39 cellular contexts compared by ENCODE assay signal in genomic region chr10:72595436-72595835, GRCh38.
"Had no signal": no experiment of that assay in that cellular context is flagged by ENCODE, and none has a peak within 500 bp of the region (broad histone marks: within the 10 kb centered on the region; RNA-seq: fewer than 3 reads in every experiment).

No MANE protein-coding gene starts in this region.

- H3K27ac Mint-ChIP-seq: activated naive CD4-positive, alpha-beta T cell treated with anti-CD3 and anti-CD28 coated beads for 36 hours; activated naive CD4-positive, alpha-beta T cell treated with anti-CD3 and anti-CD28 coated beads, Interleukin-2, amount 10 ng/mL, durations not matched to agents 7 days and 5 days; activated naive CD4-positive, alpha-beta T cell treated with anti-CD3 and anti-CD28 coated beads, Interleukin-2, amount 50 U/mL, for 24 hours; activated naive CD4-positive, alpha-beta T cell treated with anti-CD3 and anti-CD28 coated beads, Interleukin-2, amount 50 U/mL, for 72 hours; activated naive CD8-positive, alpha-beta T cell; activated naive CD8-positive, alpha-beta T cell treated with anti-CD3 and anti-CD28 coated beads, Interleukin-2, amount 10 ng/mL, durations not matched to agents 7 days and 5 days; activated naive CD8-positive, alpha-beta T cell treated with anti-CD3 and anti-CD28 coated beads, Interleukin-2, amount 50 U/mL, for 24 hours; activated T-cell treated with anti-CD3 and anti-CD28 coated beads, Interleukin-2, amount 50 U/mL, for 24 hours; activated T-cell treated with anti-CD3 and anti-CD28 coated beads, Interleukin-2, amount 50 U/mL, for 72 hours; activated T-helper 1 cell treated with anti-CD3 and anti-CD28 coated beads, Interleukin-12 subunit alpha, Interleukin-12 subunit beta, Interleukin-2, Interleukin-4 antibody, amounts not matched to agents 30 ng/mL and 10 ng/mL and 1 ng/mL, durations not matched to agents 14 hours and 24 hours and 36 hours; activated T-helper 17 cell treated with anti-CD3 and anti-CD28 coated beads, Interleukin-2, amount 50 U/mL, for 72 hours; activated T-helper 2 cell treated with anti-CD3 and anti-CD28 coated beads, Interferon-gamma antibody, Interleukin-2, Interleukin-4, amounts not matched to agents 10 μg/mL and 5 μg/mL and 100 μg/mL, durations not matched to agents 14 hours and 24 hours and 36 hours; brain had no signal

- DNase-seq: activated effector memory CD4-positive, alpha-beta T cell treated with anti-CD3 and anti-CD28 coated beads, Interleukin-2, amount 50 U/mL, for 16 hours; activated effector memory CD4-positive, alpha-beta T cell treated with Interleukin-2 at 50 U/mL for 16 hours; activated gamma-delta T cell; activated gamma-delta T cell treated with Interleukin-2 at 50 U/mL for 16 hours; activated naive CD4-positive, alpha-beta T cell; activated naive CD4-positive, alpha-beta T cell treated with anti-CD3 and anti-CD28 coated beads for 36 hours; activated naive CD4-positive, alpha-beta T cell treated with anti-CD3 and anti-CD28 coated beads, Interleukin-2, amount 10 ng/mL, durations not matched to agents 7 days and 5 days; activated naive CD4-positive, alpha-beta T cell treated with anti-CD3 and anti-CD28 coated beads, Interleukin-2, amount 50 U/mL, for 16 hours; activated naive CD4-positive, alpha-beta T cell treated with Interleukin-2 at 50 U/mL for 16 hours; activated naive CD8-positive, alpha-beta T cell treated with anti-CD3 and anti-CD28 coated beads, Interleukin-2, amount 10 ng/mL, durations not matched to agents 7 days and 5 days; activated naive CD8-positive, alpha-beta T cell treated with anti-CD3 and anti-CD28 coated beads, Interleukin-2, amount 50 U/mL, for 24 hours; activated T-cell treated with anti-CD3 and anti-CD28 coated beads for 4 hours; activated T-cell treated with anti-CD3 and anti-CD28 coated beads, Interleukin-2, amount 50 U/mL, for 24 hours; activated T-cell treated with anti-CD3 and anti-CD28 coated beads, Interleukin-2, amount 50 U/mL, for 4 hours; activated T-cell treated with anti-CD3 and anti-CD28 coated beads, Interleukin-2, amount 50 U/mL, for 48 hours; activated T-cell treated with anti-CD3 and anti-CD28 coated beads, Interleukin-2, amount 50 U/mL, for 72 hours; adrenal gland; amniotic stem cell; amygdala; anterior cingulate cortex; aorta; body of pancreas; brain microvascular endothelial cell; caudate nucleus; central memory CD4-positive, alpha-beta T cell; cerebellar nuclear complex had no signal

- H3K27me3 ChIP-seq: adrenal gland, ascending aorta, body of pancreas, brain microvascular endothelial cell, breast epithelium, cardiac muscle cell had no signal

- H3K4me1 Mint-ChIP-seq: activated naive CD4-positive, alpha-beta T cell treated with anti-CD3 and anti-CD28 coated beads, Interleukin-2, amount 10 ng/mL, durations not matched to agents 7 days and 5 days; brain had no signal

- H3K27ac ChIP-seq: adrenal gland, ascending aorta, body of pancreas, brain microvascular endothelial cell, breast epithelium, cardiac muscle cell had no signal

- H3K4me1 ChIP-seq: adrenal gland, ascending aorta, body of pancreas, breast epithelium had no signal

- H3K9me3 ChIP-seq: adrenal gland, ascending aorta, body of pancreas had no signal

- H3K4me3 ChIP-seq: adrenal gland, ascending aorta, body of pancreas, breast epithelium, cardiac muscle cell had no signal

- FAIRE-seq: astrocyte, bronchial epithelial cell had no signal

- H3K36me3 ChIP-seq: adrenal gland, ascending aorta, brain microvascular endothelial cell, breast epithelium, cardiac muscle cell had no signal

- H3K9me3 Mint-ChIP-seq: activated naive CD4-positive, alpha-beta T cell treated with anti-CD3 and anti-CD28 coated beads, Interleukin-2, amount 50 U/mL, for 24 hours; activated T-cell treated with anti-CD3 and anti-CD28 coated beads, Interleukin-2, amount 50 U/mL, for 4 hours; activated T-helper 1 cell treated with anti-CD3 and anti-CD28 coated beads, Interleukin-12 subunit alpha, Interleukin-12 subunit beta, Interleukin-2, Interleukin-4 antibody, amounts not matched to agents 30 ng/mL and 10 ng/mL and 1 ng/mL, durations not matched to agents 14 hours and 24 hours and 36 hours; activated T-helper 17 cell treated with anti-CD3 and anti-CD28 coated beads, Interleukin-2, amount 50 U/mL, for 72 hours; central memory CD8-positive, alpha-beta T cell had no signal

- H3K4me3 Mint-ChIP-seq: activated naive CD4-positive, alpha-beta T cell treated with anti-CD3 and anti-CD28 coated beads for 36 hours; activated naive CD4-positive, alpha-beta T cell treated with anti-CD3 and anti-CD28 coated beads, Interleukin-2, amount 10 ng/mL, durations not matched to agents 7 days and 5 days; activated naive CD4-positive, alpha-beta T cell treated with anti-CD3 and anti-CD28 coated beads, Interleukin-2, amount 50 U/mL, for 24 hours; activated naive CD8-positive, alpha-beta T cell; activated naive CD8-positive, alpha-beta T cell treated with anti-CD3 and anti-CD28 coated beads, Interleukin-2, amount 10 ng/mL, durations not matched to agents 7 days and 5 days; activated naive CD8-positive, alpha-beta T cell treated with anti-CD3 and anti-CD28 coated beads, Interleukin-2, amount 50 U/mL, for 24 hours; activated T-cell treated with anti-CD3 and anti-CD28 coated beads, Interleukin-2, amount 50 U/mL, for 24 hours; activated T-cell treated with anti-CD3 and anti-CD28 coated beads, Interleukin-2, amount 50 U/mL, for 4 hours; activated T-cell treated with anti-CD3 and anti-CD28 coated beads, Interleukin-2, amount 50 U/mL, for 72 hours; activated T-helper 1 cell treated with anti-CD3 and anti-CD28 coated beads, Interleukin-12 subunit alpha, Interleukin-12 subunit beta, Interleukin-2, Interleukin-4 antibody, amounts not matched to agents 30 ng/mL and 10 ng/mL and 1 ng/mL, durations not matched to agents 14 hours and 24 hours and 36 hours; activated T-helper 17 cell treated with anti-CD3 and anti-CD28 coated beads, Interleukin-2, amount 50 U/mL, for 72 hours; brain; central memory CD8-positive, alpha-beta T cell had no signal

- H3K27me3 Mint-ChIP-seq: activated naive CD4-positive, alpha-beta T cell treated with anti-CD3 and anti-CD28 coated beads, Interleukin-2, amount 10 ng/mL, durations not matched to agents 7 days and 5 days; activated naive CD4-positive, alpha-beta T cell treated with anti-CD3 and anti-CD28 coated beads, Interleukin-2, amount 50 U/mL, for 24 hours; activated naive CD8-positive, alpha-beta T cell; activated naive CD8-positive, alpha-beta T cell treated with anti-CD3 and anti-CD28 coated beads, Interleukin-2, amount 10 ng/mL, durations not matched to agents 7 days and 5 days; activated naive CD8-positive, alpha-beta T cell treated with anti-CD3 and anti-CD28 coated beads, Interleukin-2, amount 50 U/mL, for 24 hours; activated T-cell treated with anti-CD3 and anti-CD28 coated beads, Interleukin-2, amount 50 U/mL, for 24 hours; activated T-helper 17 cell treated with anti-CD3 and anti-CD28 coated beads, Interleukin-2, amount 50 U/mL, for 72 hours; brain; central memory CD8-positive, alpha-beta T cell had no signal
